In genomic region chr16:85381738-85382592, GRCh38 we compare ENCODE assay signal across 13 cellular contexts.
A peak's percentile ranks its signal among the peaks of the same experiment; 100 is the strongest.
DNase-seq lines count a peak whose midpoint lies in the region; ATAC-seq, FAIRE-seq and TF ChIP-seq lines count a peak whose summit lies in the region.
"Had no signal": no experiment of that assay in that cellular context is flagged by ENCODE, and none has a peak within 500 bp of the region (broad histone marks: within the 10 kb centered on the region; RNA-seq: fewer than 3 reads in every experiment).

No MANE protein-coding gene starts in this region.

- H3K9ac ChIP-seq in astrocyte (ENCODE audit: low read length) = peak overlapping the region; percentile 22

- H3K36me3 Mint-ChIP-seq in astrocyte (ENCODE audit: low read depth, unreplicated experiment) = peaks cover 3% of the 10 kb centered on the region

- peak in 5 of 8 donors; percentile 9 to 37 (median 26) for ATAC-seq in heart right ventricle
- ATAC-seq in upper lobe of left lung (ENCODE audit: low FRiP score in 2 of 2) = peak in 1 of 2 donors; percentile 61
- ATAC-seq: Panc1 had no signal

- peak overlapping the region; percentile 43 for H3K4me2 ChIP-seq in astrocyte (ENCODE audit: low read length)

- peak overlapping the region in 2 of 10 donors; percentile 46 to 51 for H3K27ac ChIP-seq in heart right ventricle
- no peak overlapping the region for H3K27ac ChIP-seq in left ventricle myocardium inferior (replicated peaks)
- H3K27ac ChIP-seq in astrocyte (ENCODE audit: low read depth, low read length) = no peak overlapping the region
- peak overlapping the region in 3 of 4 donors; percentile 10 to 57 (median 10) for H3K27ac ChIP-seq in upper lobe of left lung
- H3K27ac ChIP-seq in thyroid gland = peak overlapping the region in 1 of 3 donors; percentile 8

- DNase-seq in heart right ventricle (peak in 1 of 2 donors; percentile 30), left ventricle myocardium inferior (no peak), astrocyte (ENCODE audit: low read depth) (peak; percentile 81), islet precursor cell (peak; percentile 91), upper lobe of left lung (peak in 1 of 2 donors; percentile 79), thyroid gland (no peak), hippocampal formation (lab: John Stamatoyannopoulos, UW) (no peak), DMS53 (lab: John Stamatoyannopoulos, UW) (no peak)
- DNase-seq: NCI-H2107; ovary; stimulated activated CD4-positive, alpha-beta T cell treated with anti-CD3 and anti-CD28 coated beads, Interleukin-4, amount 100 ng/mL, for 1 hour had no signal

- no peak overlapping the region for H3K27ac Mint-ChIP-seq in astrocyte (ENCODE audit: unreplicated experiment)

- H3K27me3 ChIP-seq in heart right ventricle (no peaks in the 10 kb centered on the region), left ventricle myocardium inferior (ENCODE audit: low read depth) (no peaks in the 10 kb centered on the region), astrocyte (ENCODE audit: insufficient read depth, low read length) (no peaks in the 10 kb centered on the region), upper lobe of left lung (no peaks in the 10 kb centered on the region), thyroid gland (no peaks in the 10 kb centered on the region)
- H3K27me3 ChIP-seq: ovary had no signal

- H3K4me3 ChIP-seq in heart right ventricle = no peak overlapping the region
- no peak overlapping the region for H3K4me3 ChIP-seq in left ventricle myocardium inferior
- H3K4me3 ChIP-seq in astrocyte (ENCODE audit: insufficient read depth, low read depth, low read length) = no peak overlapping the region
- no peak overlapping the region for H3K4me3 ChIP-seq in upper lobe of left lung
- H3K4me3 ChIP-seq in thyroid gland (replicated peaks in 1 of 3) = no peak overlapping the region
- H3K4me3 ChIP-seq: ovary had no signal

- H3K9me3 ChIP-seq in heart right ventricle = no peaks in the 10 kb centered on the region
- H3K9me3 ChIP-seq in left ventricle myocardium inferior (replicated peaks) = no peaks in the 10 kb centered on the region
- H3K9me3 ChIP-seq in astrocyte (ENCODE audit: insufficient read depth, low read depth, low read length) = no peaks in the 10 kb centered on the region
- H3K9me3 ChIP-seq in upper lobe of left lung = no peaks in the 10 kb centered on the region
- no peaks in the 10 kb centered on the region for H3K9me3 ChIP-seq in thyroid gland
- H3K9me3 ChIP-seq: ovary had no signal

- peaks cover 67% of the 10 kb centered on the region for H4K20me1 ChIP-seq in astrocyte (ENCODE audit: insufficient read depth, low read length)

- H3K4me1 ChIP-seq in heart right ventricle = peaks cover 4 to 52% (median 32%) of the 10 kb centered on the region in 9 donors
- H3K4me1 ChIP-seq in left ventricle myocardium inferior = peaks cover 49% of the 10 kb centered on the region
- H3K4me1 ChIP-seq in astrocyte (ENCODE audit: insufficient read depth, low read length) = peaks cover 29% of the 10 kb centered on the region
- peaks cover under 1 to 27% (median 16%) of the 10 kb centered on the region in 4 donors for H3K4me1 ChIP-seq in upper lobe of left lung
- H3K4me1 ChIP-seq in thyroid gland = peaks cover 6 to 37% of the 10 kb centered on the region in 2 donors

- H3K4me1 Mint-ChIP-seq in astrocyte (ENCODE audit: low read depth, unreplicated experiment) = peaks cover 17% of the 10 kb centered on the region

- no peak for TF ChIP-seq EP300 in upper lobe of left lung (IDR thresholded peaks at IDR 0.05)

- peaks cover 13% of the 10 kb centered on the region for H3K27me3 Mint-ChIP-seq in astrocyte (ENCODE audit: low read depth, unreplicated experiment)

- no peak overlapping the region for H2AFZ ChIP-seq in astrocyte (ENCODE audit: low read depth, low read length)

- FAIRE-seq in astrocyte (lab: Jason Lieb, UNC) = no peak
- FAIRE-seq: TTC549 had no signal

- 37 to 42% methylated on average over 26 of the region's 26 CpGs for WGBS in heart right ventricle, 2 donors
- 48 to 49% methylated on average over 13 to 25 of the region's 26 CpGs for WGBS in upper lobe of left lung, 2 donors
- 58 to 68% methylated on average over 15 to 25 of the region's 26 CpGs for WGBS in thyroid gland, 2 donors

- no peak for TF ChIP-seq CTCF in heart right ventricle (IDR thresholded peaks at IDR 0.05)
- no peak for TF ChIP-seq CTCF in left ventricle myocardium inferior (IDR thresholded peaks at IDR 0.05; ENCODE audit: borderline replicate concordance)
- TF ChIP-seq CTCF in astrocyte (IDR thresholded peaks at IDR 0.05; ENCODE audit: insufficient read depth, low read depth, low read length) = no peak
- TF ChIP-seq CTCF in upper lobe of left lung (IDR thresholded peaks at IDR 0.05) = no peak
- TF ChIP-seq CTCF in thyroid gland (IDR thresholded peaks at IDR 0.05) = no peak

- TF ChIP-seq POLR2A in upper lobe of left lung (IDR thresholded peaks at IDR 0.05) (no peak), thyroid gland (IDR thresholded peaks at IDR 0.05) (no peak)

- H3K79me2 ChIP-seq in astrocyte (ENCODE audit: insufficient read depth, low read length) = no peaks in the 10 kb centered on the region

- H3K4me3 Mint-ChIP-seq in astrocyte (ENCODE audit: unreplicated experiment) = no peak overlapping the region

- intact Hi-C loops in heart right ventricle (cut with DNase I) (no loop called here), left ventricle myocardium inferior (cut with micrococcal nuclease) (no loop called here), thyroid gland (cut with DNase I) (no loop called here)

- no peaks in the 10 kb centered on the region for H3K9me3 Mint-ChIP-seq in astrocyte (ENCODE audit: unreplicated experiment)

- no peaks in the 10 kb centered on the region for H3K36me3 ChIP-seq in heart right ventricle
- no peaks in the 10 kb centered on the region for H3K36me3 ChIP-seq in left ventricle myocardium inferior
- no peaks in the 10 kb centered on the region for H3K36me3 ChIP-seq in astrocyte (ENCODE audit: insufficient read depth, low read length)
- no peaks in the 10 kb centered on the region for H3K36me3 ChIP-seq in upper lobe of left lung
- no peaks in the 10 kb centered on the region for H3K36me3 ChIP-seq in thyroid gland
- H3K36me3 ChIP-seq: ovary had no signal

Comparison
In these comparisons a context has a peak if more than half of its experiments do, and no peak if none do; other contexts are left out.
1. DNase-seq: peak in astrocyte (single experiment) and islet precursor cell (single experiment); none in left ventricle myocardium inferior (single experiment), thyroid gland (0 of 2), hippocampal formation (0 of 2) and DMS53 (single experiment).
2. H3K27ac ChIP-seq: peak in upper lobe of left lung (3 of 4); none in left ventricle myocardium inferior (single experiment) and astrocyte (single experiment).